ENCODE assay signal across 26 cellular contexts in the genomic region with DNA sequence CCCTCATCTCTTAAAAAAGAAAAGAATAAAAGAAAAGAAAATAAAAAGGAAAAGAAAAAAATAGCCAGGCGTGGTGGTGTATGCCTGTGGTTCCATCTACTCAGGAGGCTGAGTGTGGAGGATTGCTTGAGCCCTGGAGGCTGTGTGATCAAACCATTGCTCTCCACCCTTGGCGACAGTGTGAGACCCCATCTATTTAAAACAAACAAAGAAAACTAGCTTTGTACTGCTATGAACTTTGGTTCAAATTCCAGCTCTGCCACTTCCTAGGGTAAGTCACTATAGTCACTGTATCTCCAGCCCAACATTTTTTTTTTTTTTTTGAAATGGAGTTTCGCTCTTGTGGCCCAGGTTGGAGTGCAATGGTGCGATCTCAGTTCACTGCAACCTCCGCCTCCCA. TPM values are rescaled to one million over a fixed set of nuclear protein-coding genes. Genes with fewer than 3 reads are reported as not detected.
DNase-seq lines count a peak whose midpoint lies in the region; ATAC-seq, FAIRE-seq and TF ChIP-seq lines count a peak whose summit lies in the region.
"Had no signal": no experiment of that assay in that cellular context is flagged by ENCODE, and none has a peak within 500 bp of the region (broad histone marks: within the 10 kb centered on the region; RNA-seq: fewer than 3 reads in every experiment).

No MANE protein-coding gene starts in this region.

- H3K4me3 Mint-ChIP-seq in activated naive CD4-positive, alpha-beta T cell treated with anti-CD3 and anti-CD28 coated beads, Interleukin-2, amount 50 U/mL, for 24 hours: peak overlapping the region; percentile 15
- H3K4me3 Mint-ChIP-seq in T-helper 17 cell (no peak overlapping the region), astrocyte (ENCODE audit: unreplicated experiment) (peak overlapping the region; percentile 34), neural progenitor cell (peak overlapping the region; percentile 15)

- H3K27ac Mint-ChIP-seq in activated naive CD4-positive, alpha-beta T cell treated with anti-CD3 and anti-CD28 coated beads, Interleukin-2, amount 50 U/mL, for 24 hours: no peak overlapping the region
- H3K27ac Mint-ChIP-seq in activated naive CD4-positive, alpha-beta T cell treated with anti-CD3 and anti-CD28 coated beads, Interleukin-2, amount 50 U/mL, for 72 hours: peak overlapping the region in 1 of 2 donors; percentile 68
- H3K27ac Mint-ChIP-seq in T-helper 17 cell: peak overlapping the region; percentile 63
- no peak overlapping the region for H3K27ac Mint-ChIP-seq in astrocyte (ENCODE audit: unreplicated experiment)
- no peak overlapping the region for H3K27ac Mint-ChIP-seq in neural progenitor cell

- H3K36me3 ChIP-seq in astrocyte (ENCODE audit: insufficient read depth, low read length): no peaks in the 10 kb centered on the region
- H3K36me3 ChIP-seq in neural progenitor cell: no peaks in the 10 kb centered on the region
- H3K36me3 ChIP-seq: BLaER1 had no signal

- H3K9me3 ChIP-seq in T-helper 17 cell (ENCODE audit: control insufficient read depth, low read length, poor library complexity, severe bottlenecking): no peaks in the 10 kb centered on the region
- H3K9me3 ChIP-seq in astrocyte (ENCODE audit: insufficient read depth, low read depth, low read length): no peaks in the 10 kb centered on the region
- no peaks in the 10 kb centered on the region for H3K9me3 ChIP-seq in neural progenitor cell (ENCODE audit: low read depth)
- H3K9me3 ChIP-seq: BLaER1 had no signal

- no peaks in the 10 kb centered on the region for H3K27me3 Mint-ChIP-seq in activated naive CD4-positive, alpha-beta T cell treated with anti-CD3 and anti-CD28 coated beads, Interleukin-2, amount 50 U/mL, for 24 hours
- H3K27me3 Mint-ChIP-seq in T-helper 17 cell: no peaks in the 10 kb centered on the region
- no peaks in the 10 kb centered on the region for H3K27me3 Mint-ChIP-seq in astrocyte (ENCODE audit: low read depth, unreplicated experiment)
- H3K27me3 Mint-ChIP-seq in neural progenitor cell (ENCODE audit: insufficient read depth, low read depth): peaks cover 11% of the 10 kb centered on the region
- H3K27me3 Mint-ChIP-seq: CD4-positive, alpha-beta memory T cell had no signal

- H3K9me3 Mint-ChIP-seq in activated naive CD4-positive, alpha-beta T cell treated with anti-CD3 and anti-CD28 coated beads, Interleukin-2, amount 50 U/mL, for 24 hours: no peaks in the 10 kb centered on the region
- H3K9me3 Mint-ChIP-seq in activated naive CD4-positive, alpha-beta T cell treated with anti-CD3 and anti-CD28 coated beads, Interleukin-2, amount 50 U/mL, for 72 hours: peaks cover 3 to 5% of the 10 kb centered on the region in 2 donors
- H3K9me3 Mint-ChIP-seq in astrocyte (ENCODE audit: unreplicated experiment): no peaks in the 10 kb centered on the region
- H3K9me3 Mint-ChIP-seq in neural progenitor cell: no peaks in the 10 kb centered on the region
- H3K9me3 Mint-ChIP-seq: CD4-positive, alpha-beta memory T cell had no signal

- H3K4me2 ChIP-seq in astrocyte (ENCODE audit: low read length): no peak overlapping the region
- no peak overlapping the region for H3K4me2 ChIP-seq in neural progenitor cell

- H3K27me3 ChIP-seq in astrocyte (ENCODE audit: insufficient read depth, low read length): no peaks in the 10 kb centered on the region
- H3K27me3 ChIP-seq in neural progenitor cell: peaks cover 13% of the 10 kb centered on the region
- H3K27me3 ChIP-seq: BLaER1 had no signal

- H3K27ac ChIP-seq in astrocyte (ENCODE audit: low read depth, low read length) (no peak overlapping the region), neural progenitor cell (no peak overlapping the region)
- H3K27ac ChIP-seq: BLaER1, HL-60 had no signal

- ATAC-seq in activated naive CD4-positive, alpha-beta T cell treated with anti-CD3 and anti-CD28 coated beads, Interleukin-2, amount 50 U/mL, for 72 hours: no peak
- ATAC-seq in T-helper 17 cell (no peak), left colon (no peak)
- ATAC-seq: Right ventricle myocardium inferior had no signal

- H3K79me2 ChIP-seq in astrocyte (ENCODE audit: insufficient read depth, low read length): no peaks in the 10 kb centered on the region
- H3K79me2 ChIP-seq in neural progenitor cell (ENCODE audit: low read depth): no peaks in the 10 kb centered on the region

- H3K4me1 ChIP-seq in astrocyte (ENCODE audit: insufficient read depth, low read length) (peaks cover 23% of the 10 kb centered on the region), neural progenitor cell (peaks cover 8% of the 10 kb centered on the region)

- DNase-seq in activated naive CD4-positive, alpha-beta T cell treated with anti-CD3 and anti-CD28 coated beads, Interleukin-2, amount 50 U/mL, for 72 hours (ENCODE audit: low spot score in 2 of 2): no peak
- DNase-seq in T-helper 17 cell: no peak
- no peak for DNase-seq in astrocyte (ENCODE audit: low read depth)
- no peak for DNase-seq in neural progenitor cell (ENCODE audit: low spot score)
- no peak for DNase-seq in kidney tubule cell (ENCODE audit: low spot score)
- DNase-seq in left colon: no peak
- DNase-seq: ACHN; CD4-positive, alpha-beta memory T cell; DMS153; GOT3; HCEC 1CT; KBM-7; MM.1S; NCI-H1048; NCI-H1417 treated with DMSO at 0.1 percent for 48 hours; NCI-H187; NCI-H446; NCI-H526; OCI-M1 had no signal

- FAIRE-seq in astrocyte (lab: Jason Lieb, UNC): no peak
- FAIRE-seq: GM12891, RCC 7860 had no signal

- H2AFZ ChIP-seq in astrocyte (ENCODE audit: low read depth, low read length) (no peak overlapping the region), neural progenitor cell (replicated peaks) (no peak overlapping the region)

- H3K4me1 Mint-ChIP-seq in activated naive CD4-positive, alpha-beta T cell treated with anti-CD3 and anti-CD28 coated beads, Interleukin-2, amount 50 U/mL, for 24 hours: peaks cover 45% of the 10 kb centered on the region
- H3K4me1 Mint-ChIP-seq in T-helper 17 cell (peaks cover 26% of the 10 kb centered on the region), astrocyte (ENCODE audit: low read depth, unreplicated experiment) (peaks cover 3% of the 10 kb centered on the region), neural progenitor cell (peaks cover 19% of the 10 kb centered on the region)

- no peak overlapping the region for H3K9ac ChIP-seq in astrocyte (ENCODE audit: low read length)
- no peak overlapping the region for H3K9ac ChIP-seq in neural progenitor cell

- H4K20me1 ChIP-seq in astrocyte (ENCODE audit: insufficient read depth, low read length) (no peaks in the 10 kb centered on the region), neural progenitor cell (ENCODE audit: low read depth) (no peaks in the 10 kb centered on the region)
- H4K20me1 ChIP-seq: BLaER1 had no signal

- no peaks in the 10 kb centered on the region for H3K36me3 Mint-ChIP-seq in activated naive CD4-positive, alpha-beta T cell treated with anti-CD3 and anti-CD28 coated beads, Interleukin-2, amount 50 U/mL, for 24 hours
- H3K36me3 Mint-ChIP-seq in activated naive CD4-positive, alpha-beta T cell treated with anti-CD3 and anti-CD28 coated beads, Interleukin-2, amount 50 U/mL, for 72 hours: peaks cover 5 to 8% of the 10 kb centered on the region in 2 donors
- no peaks in the 10 kb centered on the region for H3K36me3 Mint-ChIP-seq in T-helper 17 cell (ENCODE audit: low read depth)
- H3K36me3 Mint-ChIP-seq in astrocyte (ENCODE audit: low read depth, unreplicated experiment): no peaks in the 10 kb centered on the region
- H3K36me3 Mint-ChIP-seq in neural progenitor cell: no peaks in the 10 kb centered on the region

- H3K4me3 ChIP-seq in astrocyte (ENCODE audit: insufficient read depth, low read depth, low read length) (no peak overlapping the region), neural progenitor cell (no peak overlapping the region)
- H3K4me3 ChIP-seq: BLaER1 had no signal

- peaks cover 47% of the 10 kb centered on the region for H3F3A ChIP-seq in neural progenitor cell (ENCODE audit: low read depth)

- TF ChIP-seq CTCF in astrocyte (IDR thresholded peaks at IDR 0.05; ENCODE audit: insufficient read depth, low read depth, low read length): no peak
- no peak for TF ChIP-seq CTCF in neural progenitor cell (IDR thresholded peaks at IDR 0.05)

- intact Hi-C loops in left colon (cut with DNase I, micrococcal nuclease): loop anchor here in 1 of 2 donors (5.0 kb wide), 1 partner anchor 53 kb away; no protein-coding TSS in a partner anchor

RNA-seq across cellular contexts. Expression of a gene that starts 4.2 kb away (rescaled TPM):
- under 1 TPM; 0.29 to 0.96 TPM for total RNA-seq in activated naive CD4-positive, alpha-beta T cell treated with anti-CD3 and anti-CD28 coated beads, Interleukin-2, amount 50 U/mL, for 72 hours
- total RNA-seq in T-helper 17 cell (under 1 TPM in 1 of 2 donors, not detected in 1; 0.26 TPM), astrocyte (5.2 and 5.9 TPM in 2 replicates), neural progenitor cell (ENCODE audit: low replicate concordance) (0.39 and 1.5 TPM in 2 replicates), left colon (1 to 10 TPM in 1 of 2 donors, under 1 TPM in 1; 0.24 to 1.7 TPM)
- total RNA-seq: HT-29 had no signal

RNA-seq across cellular contexts. Expression of a gene that starts 6.7 kb away (rescaled TPM):
- total RNA-seq in activated naive CD4-positive, alpha-beta T cell treated with anti-CD3 and anti-CD28 coated beads, Interleukin-2, amount 50 U/mL, for 72 hours: 10 to 100 TPM; 27.3 to 45.9 TPM
- total RNA-seq in T-helper 17 cell: 10 to 100 TPM; 22.5 to 22.8 TPM
- 37.7 and 40.7 TPM in 2 replicates for total RNA-seq in astrocyte
- total RNA-seq in neural progenitor cell (ENCODE audit: low replicate concordance): 18.3 and 32.1 TPM in 2 replicates
- 10 to 100 TPM; 22.3 to 23.5 TPM for total RNA-seq in left colon

RNA-seq across cellular contexts. Expression of a gene that starts 22.8 kb away (rescaled TPM):
- 10 to 100 TPM; 24.4 to 36.4 TPM for total RNA-seq in activated naive CD4-positive, alpha-beta T cell treated with anti-CD3 and anti-CD28 coated beads, Interleukin-2, amount 50 U/mL, for 72 hours
- total RNA-seq in T-helper 17 cell (10 to 100 TPM; 12.6 to 13.2 TPM), astrocyte (42.3 and 42.5 TPM in 2 replicates), neural progenitor cell (ENCODE audit: low replicate concordance) (9.2 and 76.7 TPM in 2 replicates), left colon (10 to 100 TPM; 20.5 to 24.4 TPM)

RNA-seq across cellular contexts. Expression of a gene that starts 48.3 kb away (rescaled TPM):
- total RNA-seq in activated naive CD4-positive, alpha-beta T cell treated with anti-CD3 and anti-CD28 coated beads, Interleukin-2, amount 50 U/mL, for 72 hours: 10 to 100 TPM in 1 of 2 donors, 1 to 10 TPM in 1; 7.3 to 17.1 TPM
- total RNA-seq in T-helper 17 cell (1 to 10 TPM; 6.4 to 7.5 TPM), astrocyte (21.1 and 22.6 TPM in 2 replicates), neural progenitor cell (ENCODE audit: low replicate concordance) (10.2 and 20.1 TPM in 2 replicates), left colon (10 to 100 TPM; 12.9 to 21.0 TPM)

RNA-seq across cellular contexts. Expression of a gene that starts 57.0 kb away (rescaled TPM):
- total RNA-seq in activated naive CD4-positive, alpha-beta T cell treated with anti-CD3 and anti-CD28 coated beads, Interleukin-2, amount 50 U/mL, for 72 hours: 10 to 100 TPM; 24.5 to 34.1 TPM
- total RNA-seq in T-helper 17 cell: 10 to 100 TPM; 31.3 to 45.5 TPM
- 15.4 and 18.7 TPM in 2 replicates for total RNA-seq in astrocyte
- 3.2 and 5.8 TPM in 2 replicates for total RNA-seq in neural progenitor cell (ENCODE audit: low replicate concordance)
- total RNA-seq in left colon: 10 to 100 TPM; 12.2 to 15.0 TPM
